8 cellular contexts compared by ENCODE assay signal in genomic region chr20:36235892-36236785, GRCh38. TPM values are rescaled to one million over a fixed set of nuclear protein-coding genes. Genes with fewer than 3 reads are reported as not detected.
A peak's percentile ranks its signal among the peaks of the same experiment; 100 is the strongest.
DNase-seq lines count a peak whose midpoint lies in the region; ATAC-seq and TF ChIP-seq lines count a peak whose summit lies in the region.

TSS of gene AAR2 (plus strand) at chr20:36236478. CDS start at chr20:36239869, 3,391 bp downstream.

- no peak for TF ChIP-seq CTCF in kidney epithelial cell (IDR thresholded peaks at IDR 0.05; ENCODE audit: insufficient read depth, low read length, poor library complexity, severe bottlenecking)

- DNase-seq in GM04504 (ENCODE audit: low read depth), result peak; percentile 50
- DNase-seq in NCI-H446 (lab: John Stamatoyannopoulos, UW), result peak; percentile 42 to 78
- peak; percentile 66 for DNase-seq in activated CD4-positive, alpha-beta T cell treated with anti-CD3 and anti-CD28 coated beads for 1 hour
- DNase-seq in cerebellar cortex (ENCODE audit: low spot score), result peak; percentile 79
- peak; percentile 10 for DNase-seq in kidney epithelial cell (ENCODE audit: low read depth)
- DNase-seq in stimulated activated CD4-positive, alpha-beta T cell treated with anti-CD3 and anti-CD28 coated beads, Interleukin-15, amount 100 ng/mL, for 1 hour (ENCODE audit: low read depth in 1 of 2, low spot score in 1 of 2), result peak; percentile 62 to 74

- peaks cover 2% of the 10 kb centered on the region for H3K36me3 ChIP-seq in kidney epithelial cell (ENCODE audit: control insufficient read depth, insufficient read depth, low read length)

- H3K27me3 ChIP-seq in kidney epithelial cell (ENCODE audit: control insufficient read depth, insufficient read depth, low read length), result no peaks in the 10 kb centered on the region

- H3K4me3 ChIP-seq in kidney epithelial cell (ENCODE audit: low read depth, low read length), result peak within 1 kb of the TSS; percentile 92

- peak; percentile 59 for ATAC-seq in HG02981 (IDR thresholded peaks at IDR 0.05; ENCODE audit: unreplicated experiment)
- no peak for ATAC-seq in GM18520 (IDR thresholded peaks at IDR 0.05; ENCODE audit: unreplicated experiment)

RNA-seq across cellular contexts. Expression of gene AAR2, which starts in this region (rescaled TPM):
- total RNA-seq in kidney epithelial cell, result 30.1 and 32.9 TPM in 2 replicates

Comparison
In these comparisons a context has a peak if more than half of its experiments do, and no peak if none do; other contexts are left out.
1. DNase-seq: peak in every context shown above with its lines; median percentile 79 in cerebellar cortex; 68 in stimulated activated CD4-positive, alpha-beta T cell treated with anti-CD3 and anti-CD28 coated beads, Interleukin-15, amount 100 ng/mL, for 1 hour; 66 in activated CD4-positive, alpha-beta T cell treated with anti-CD3 and anti-CD28 coated beads for 1 hour; 60 in NCI-H446; 50 in GM04504; 10 in kidney epithelial cell.